In the genomic region with DNA sequence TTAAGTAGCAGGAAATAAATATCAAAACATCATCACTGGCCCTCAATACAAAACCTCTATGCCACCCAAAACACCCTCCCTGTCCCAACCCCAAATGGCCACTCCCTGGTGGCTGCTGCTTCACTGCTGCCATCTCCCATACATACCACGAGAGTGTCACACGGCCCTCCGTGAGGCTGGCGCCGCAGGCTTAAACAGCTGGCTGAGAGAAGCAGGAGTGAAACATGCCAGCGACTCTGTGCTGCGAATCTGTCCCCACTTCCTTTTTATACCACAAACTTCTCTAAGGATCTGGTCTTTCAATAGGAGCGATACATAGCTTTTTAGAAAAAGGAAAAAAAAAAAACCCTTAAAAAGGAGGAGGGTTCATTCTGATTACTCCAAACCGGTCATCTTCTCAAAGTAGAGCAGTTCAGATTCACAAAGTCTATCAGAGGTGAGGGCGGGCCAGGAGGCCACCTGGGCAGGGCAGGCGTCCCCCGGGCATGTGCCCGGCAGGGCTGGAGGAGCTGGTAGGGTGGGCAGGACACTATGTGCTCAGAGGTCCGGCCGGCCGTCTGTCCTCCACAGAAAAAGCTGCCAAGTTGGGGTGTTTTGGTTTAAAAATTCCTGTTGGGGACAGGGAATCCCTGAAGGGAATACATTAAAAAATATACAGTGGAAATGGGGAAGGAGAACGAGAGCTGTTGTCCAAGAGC, we compare ENCODE assay signal across 21 cellular contexts. TPM values are rescaled to one million over a fixed set of nuclear protein-coding genes. Genes with fewer than 3 reads are reported as not detected.
DNase-seq lines count a peak whose midpoint lies in the region; ATAC-seq and TF ChIP-seq lines count a peak whose summit lies in the region.
"Had no signal": no experiment of that assay in that cellular context is flagged by ENCODE, and none has a peak within 500 bp of the region (broad histone marks: within the 10 kb centered on the region; RNA-seq: fewer than 3 reads in every experiment).

No MANE protein-coding gene starts in this region.

- H3K9ac ChIP-seq in IMR-90 (ENCODE audit: low read depth, low read length), result no peak overlapping the region
- no peak overlapping the region for H3K9ac ChIP-seq in PC-3 (ENCODE audit: low read length)

- no peak for DNase-seq in activated CD4-positive, alpha-beta T cell treated with anti-CD3 and anti-CD28 coated beads, Interleukin-2, amount 10 ng/mL, durations not matched to agents 24 days and 14 days
- no peak for DNase-seq in activated CD4-positive, alpha-beta T cell treated with anti-CD3 and anti-CD28 coated beads, Interleukin-2, amount 50 U/mL, for 48 hours
- no peak for DNase-seq in IMR-90
- DNase-seq in stimulated activated effector memory CD8-positive, alpha-beta T cell treated with anti-CD3 and anti-CD28 coated beads, Interleukin-12 subunit alpha, Interleukin-12 subunit beta, amount 100 ng/mL, for 72 hours (ENCODE audit: low spot score in 2 of 2), result no peak
- DNase-seq in activated effector memory CD4-positive, alpha-beta T cell treated with Interleukin-2 at 50 U/mL for 16 hours, result no peak
- no peak for DNase-seq in PC-3
- DNase-seq: 8988T; activated CD4-positive, alpha-beta T cell treated with anti-CD3 and anti-CD28 coated beads for 48 hours; activated gamma-delta T cell treated with Interleukin-2 at 50 U/mL for 16 hours; BE2C; foreskin fibroblast; islet precursor cell; mesenchymal stem cell; MG63; naive thymus-derived CD4-positive, alpha-beta T cell; NCI-H69; pancreas; stomach; transverse colon had no signal

- no peaks in the 10 kb centered on the region for H3F3A ChIP-seq in PC-3 (ENCODE audit: low read length, unreplicated experiment)

- no peak overlapping the region for H4K91ac ChIP-seq in IMR-90 (ENCODE audit: insufficient read depth, low read depth, low read length)

- no peak overlapping the region for H3K18ac ChIP-seq in IMR-90 (ENCODE audit: low read depth, low read length)

- no peak overlapping the region for H4K5ac ChIP-seq in IMR-90 (ENCODE audit: low read depth, low read length)

- H2BK15ac ChIP-seq in IMR-90 (ENCODE audit: low read depth, low read length), result no peak overlapping the region

- no peak overlapping the region for H3K23ac ChIP-seq in IMR-90 (ENCODE audit: low read depth, low read length)

- H3K4me1 ChIP-seq in IMR-90 (ENCODE audit: control insufficient read depth, insufficient read depth, low read length) (no peaks in the 10 kb centered on the region), PC-3 (ENCODE audit: insufficient read depth, low read length) (0 out of 2 replicates have a peak, but pooled peaks cover 2% of the 10 kb centered on the region)
- H3K4me1 ChIP-seq: BE2C had no signal

- H3K9me3 ChIP-seq in IMR-90 (ENCODE audit: control insufficient read depth, insufficient read depth, low read length) (no peaks in the 10 kb centered on the region), PC-3 (ENCODE audit: low read length) (no peaks in the 10 kb centered on the region)
- H3K9me3 ChIP-seq: BE2C, MG63, pancreas, stomach, transverse colon had no signal

- H3K4ac ChIP-seq in IMR-90 (ENCODE audit: low read depth, low read length), result no peak overlapping the region

- H3K27me3 Mint-ChIP-seq in activated CD4-positive, alpha-beta T cell treated with anti-CD3 and anti-CD28 coated beads, Interleukin-2, amount 10 ng/mL, durations not matched to agents 24 days and 14 days, result no peaks in the 10 kb centered on the region
- H3K27me3 Mint-ChIP-seq: naive thymus-derived CD4-positive, alpha-beta T cell had no signal

- TF ChIP-seq RAD21 in IMR-90 (IDR thresholded peaks at IDR 0.05; ENCODE audit: low read length), result no peak

- H3K4me3 Mint-ChIP-seq in activated CD4-positive, alpha-beta T cell treated with anti-CD3 and anti-CD28 coated beads, Interleukin-2, amount 10 ng/mL, durations not matched to agents 24 days and 14 days, result no peak overlapping the region
- no peak overlapping the region for H3K4me3 Mint-ChIP-seq in stimulated activated effector memory CD8-positive, alpha-beta T cell treated with anti-CD3 and anti-CD28 coated beads, Interleukin-12 subunit alpha, Interleukin-12 subunit beta, amount 100 ng/mL, for 72 hours

- H3K56ac ChIP-seq in IMR-90 (ENCODE audit: extremely low read depth, insufficient read depth, low read length), result no peak overlapping the region

- no peak overlapping the region for H2BK5ac ChIP-seq in IMR-90 (ENCODE audit: low read depth, low read length, poor library complexity, severe bottlenecking)

- peaks cover 28% of the 10 kb centered on the region for H3K4me1 Mint-ChIP-seq in activated CD4-positive, alpha-beta T cell treated with anti-CD3 and anti-CD28 coated beads, Interleukin-2, amount 10 ng/mL, durations not matched to agents 24 days and 14 days
- H3K4me1 Mint-ChIP-seq in stimulated activated effector memory CD8-positive, alpha-beta T cell treated with anti-CD3 and anti-CD28 coated beads, Interleukin-12 subunit alpha, Interleukin-12 subunit beta, amount 100 ng/mL, for 72 hours, result peaks cover 33% of the 10 kb centered on the region

- H3K79me1 ChIP-seq in IMR-90 (ENCODE audit: low read depth in 1 of 2, low read length in 2 of 2), result peaks cover 4 to 62% of the 10 kb centered on the region in 2 experiments

- peak overlapping the region; percentile 10 for H3K27ac Mint-ChIP-seq in activated CD4-positive, alpha-beta T cell treated with anti-CD3 and anti-CD28 coated beads, Interleukin-2, amount 10 ng/mL, durations not matched to agents 24 days and 14 days
- peak overlapping the region; percentile 36 for H3K27ac Mint-ChIP-seq in stimulated activated effector memory CD8-positive, alpha-beta T cell treated with anti-CD3 and anti-CD28 coated beads, Interleukin-12 subunit alpha, Interleukin-12 subunit beta, amount 100 ng/mL, for 72 hours

- intact Hi-C loops in activated CD4-positive, alpha-beta T cell treated with anti-CD3 and anti-CD28 coated beads, Interleukin-2, amount 10 ng/mL, durations not matched to agents 24 days and 14 days (cut with micrococcal nuclease), result no loop called here
- intact Hi-C loops in IMR-90 (cut with micrococcal nuclease) (no loop called here), PC-3 (cut with micrococcal nuclease) (no loop called here)

- ATAC-seq in IMR-90 (ENCODE audit: low read depth) (no peak), PC-3 (no peak), GM18867 (IDR thresholded peaks at IDR 0.05; ENCODE audit: unreplicated experiment) (no peak)
- ATAC-seq in stimulated activated effector memory CD8-positive, alpha-beta T cell treated with anti-CD3 and anti-CD28 coated beads, Interleukin-12 subunit alpha, Interleukin-12 subunit beta, amount 100 ng/mL, for 72 hours, result no peak
- ATAC-seq: naive thymus-derived CD4-positive, alpha-beta T cell had no signal

- no peak overlapping the region for H2AK5ac ChIP-seq in IMR-90 (ENCODE audit: low read depth, low read length)

- WGBS in IMR-90 (ENCODE audit: extremely low coverage in 2 of 2, insufficient read length in 1 of 2), 2 experiments, result 100% methylated on average over 1 to 2 of the region's 17 CpGs

- peaks cover 45% of the 10 kb centered on the region for H3K36me3 Mint-ChIP-seq in activated CD4-positive, alpha-beta T cell treated with anti-CD3 and anti-CD28 coated beads, Interleukin-2, amount 10 ng/mL, durations not matched to agents 24 days and 14 days (ENCODE audit: low read depth)
- H3K36me3 Mint-ChIP-seq in stimulated activated effector memory CD8-positive, alpha-beta T cell treated with anti-CD3 and anti-CD28 coated beads, Interleukin-12 subunit alpha, Interleukin-12 subunit beta, amount 100 ng/mL, for 72 hours, result peaks cover 85% of the 10 kb centered on the region

- H4K8ac ChIP-seq in IMR-90 (ENCODE audit: low read depth in 2 of 2, low read length in 2 of 2), result no peak overlapping the region

- H3K14ac ChIP-seq in IMR-90 (replicated peaks; ENCODE audit: low read depth, low read length), result no peak overlapping the region

- H2AK9ac ChIP-seq in IMR-90 (replicated peaks; ENCODE audit: low read depth, low read length, poor library complexity), result no peak overlapping the region

- H3K79me2 ChIP-seq in PC-3 (ENCODE audit: low read length), result no peaks in the 10 kb centered on the region

- H3K9me2 ChIP-seq in PC-3 (replicated peaks; ENCODE audit: low read length), result no peaks in the 10 kb centered on the region

- no peak overlapping the region for H3K4me3 ChIP-seq in IMR-90 (ENCODE audit: insufficient read depth, low read depth, low read length)
- H3K4me3 ChIP-seq in PC-3 (ENCODE audit: low read length), result no peak overlapping the region
- H3K4me3 ChIP-seq: MG63, pancreas, stomach, transverse colon had no signal

- H3K4me2 ChIP-seq in IMR-90 (ENCODE audit: low read depth, low read length) (no peak overlapping the region), PC-3 (ENCODE audit: low read length) (no peak overlapping the region)

- in situ Hi-C loops in IMR-90 (cut with MboI; ENCODE audit: low sequenced_read_pairs), result no loop called here

- H3K9me1 ChIP-seq in IMR-90 (ENCODE audit: insufficient read depth, low read length), result peaks cover 14% of the 10 kb centered on the region

- dilution Hi-C loops in IMR-90 (cut with HindIII; ENCODE audit: low sequenced_read_pairs, unreplicated experiment), result no loop called here

- H2BK120ac ChIP-seq in IMR-90 (ENCODE audit: low read depth, low read length), result no peak overlapping the region

- no peak for TF ChIP-seq POLR2A in IMR-90 (IDR thresholded peaks at IDR 0.05; ENCODE audit: low read depth, low read length)

- H3K27ac ChIP-seq in IMR-90 (ENCODE audit: insufficient read depth, low read length) (no peak overlapping the region), layer of hippocampus (ENCODE audit: low read depth, low read length) (peak overlapping the region; percentile 4), PC-3 (ENCODE audit: low read length) (no peak overlapping the region)

- H3K36me3 ChIP-seq in IMR-90 (ENCODE audit: control insufficient read depth, insufficient read depth, low read length) (peaks cover 45% of the 10 kb centered on the region), PC-3 (ENCODE audit: low read depth, low read length) (peaks cover 34% of the 10 kb centered on the region)

- H2BK20ac ChIP-seq in IMR-90 (ENCODE audit: low read depth, low read length), result no peak overlapping the region

- peaks cover 12% of the 10 kb centered on the region; the same call in 1 of the 2 replicates for H4K20me1 ChIP-seq in IMR-90 (ENCODE audit: insufficient read depth, low read length)
- no peaks in the 10 kb centered on the region for H4K20me1 ChIP-seq in PC-3 (ENCODE audit: low read length)

- H2AFZ ChIP-seq in IMR-90 (replicated peaks; ENCODE audit: low read length, poor library complexity), result no peak overlapping the region
- H2AFZ ChIP-seq in PC-3 (ENCODE audit: low read length), result no peak overlapping the region

- CTCF ChIA-PET in IMR-90 (lab: Yijun Ruan, JAX) (no interaction called here), PC-3 (lab: Charles Lee) (no interaction called here)

- no peaks in the 10 kb centered on the region for H3K9me3 Mint-ChIP-seq in activated CD4-positive, alpha-beta T cell treated with anti-CD3 and anti-CD28 coated beads, Interleukin-2, amount 10 ng/mL, durations not matched to agents 24 days and 14 days
- H3K9me3 Mint-ChIP-seq in stimulated activated effector memory CD8-positive, alpha-beta T cell treated with anti-CD3 and anti-CD28 coated beads, Interleukin-12 subunit alpha, Interleukin-12 subunit beta, amount 100 ng/mL, for 72 hours, result no peaks in the 10 kb centered on the region

- TF ChIP-seq CTCF in IMR-90 (conservative IDR thresholded peaks at IDR 0.05; ENCODE audit: low read depth, low read length), result no peak
- TF ChIP-seq CTCF in PC-3 (conservative IDR thresholded peaks at IDR 0.05; ENCODE audit: low read depth, low read length), result no peak

- POLR2A ChIA-PET in IMR-90 (lab: Charles Lee; ENCODE audit: unreplicated experiment), result interaction anchor here (0.6 kb wide), 1 partner anchor 283 kb away, joined by 3 read pairs; no protein-coding TSS in a partner anchor
- POLR2A ChIA-PET in PC-3 (lab: Charles Lee; ENCODE audit: unreplicated experiment), result interaction anchor here (0.6 kb wide), 1 partner anchor 82 kb away, joined by 6 read pairs; no protein-coding TSS in a partner anchor

- no peaks in the 10 kb centered on the region for H3K27me3 ChIP-seq in IMR-90 (ENCODE audit: control insufficient read depth, insufficient read depth, low read length)
- no peaks in the 10 kb centered on the region for H3K27me3 ChIP-seq in layer of hippocampus (ENCODE audit: control insufficient read depth, insufficient read depth, low read length)
- H3K27me3 ChIP-seq in PC-3 (ENCODE audit: low read length), result no peaks in the 10 kb centered on the region
- H3K27me3 ChIP-seq: BE2C, MG63, pancreas, stomach, transverse colon had no signal

- BruUV-seq in IMR-90 (replicated peaks; lab: Mats Ljungman, UMichigan) (TSS peak; percentile 47), PC-3 (replicated peaks; lab: Mats Ljungman, UMichigan) (no TSS peak)

RNA-seq across cellular contexts. Expression of a gene that starts 26.5 kb away (rescaled TPM):
- total RNA-seq in activated CD4-positive, alpha-beta T cell treated with anti-CD3 and anti-CD28 coated beads, Interleukin-2, amount 10 ng/mL, durations not matched to agents 24 days and 14 days, result 122 and 128 TPM in 2 replicates
- 35.3 and 45.2 TPM in 2 replicates for total RNA-seq in IMR-90 (2012; rRNA removed)
- polyA plus RNA-seq in IMR-90 (2012; rRNA removed), result 51.8 and 65.1 TPM in 2 replicates
- 26.7 and 40.1 TPM in 2 replicates for polyA plus RNA-seq in IMR-90 (2012; cell fraction: cytosol; rRNA removed)
- polyA plus RNA-seq in IMR-90 (2012; cell fraction: nucleus; rRNA removed; ENCODE audit: low replicate concordance), result 23.9 and 41.2 TPM in 2 replicates
- 58.8 and 68.9 TPM in 2 replicates for total RNA-seq in PC-3 (2014; rRNA removed)
